ENCODE assay signal across 8 cellular contexts in genomic region chr14:99389171-99389826, GRCh38.
DNase-seq lines count a peak whose midpoint lies in the region; ATAC-seq and TF ChIP-seq lines count a peak whose summit lies in the region.

No MANE protein-coding gene starts in this region.

- H3K14ac ChIP-seq in mesenchymal stem cell (ENCODE audit: low read length in 2 of 2), result no peak overlapping the region

- DNase-seq in ELR (ENCODE audit: low read depth), result peak; percentile 72
- no peak for DNase-seq in HFFc6
- no peak for DNase-seq in chondrocyte (ENCODE audit: low spot score)
- peak; percentile 40 for DNase-seq in mesenchymal stem cell
- no peak for DNase-seq in type B pancreatic cell (ENCODE audit: extremely low spot score, unreplicated experiment)
- no peak for DNase-seq in G401 (ENCODE audit: low spot score)

- TF ChIP-seq CTCF in HFFc6 (IDR thresholded peaks at IDR 0.05) (peak; percentile 95), SU-DHL-6 (IDR thresholded peaks at IDR 0.05; ENCODE audit: insufficient read depth, low read length, poor library complexity, severe bottlenecking) (peak; percentile 90), chondrocyte (IDR thresholded peaks at IDR 0.05) (peak; percentile 78), type B pancreatic cell (conservative IDR thresholded peaks at IDR 0.05) (peak; percentile 80)

- peak overlapping the region; percentile 45 for H4K91ac ChIP-seq in mesenchymal stem cell (ENCODE audit: low read length)

- no peaks in the 10 kb centered on the region for H3F3A ChIP-seq in SU-DHL-6 (ENCODE audit: insufficient read depth)

- no peak overlapping the region for H2BK5ac ChIP-seq in mesenchymal stem cell (ENCODE audit: low read depth, low read length, poor library complexity, severe bottlenecking)

- H3K36me3 Mint-ChIP-seq in HFFc6 (ENCODE audit: low read depth) (0 out of 2 replicates have a peak, but pooled peaks cover 6% of the 10 kb centered on the region), chondrocyte (ENCODE audit: low read depth) (peaks cover 5% of the 10 kb centered on the region), type B pancreatic cell (no peaks in the 10 kb centered on the region)

- H2BK12ac ChIP-seq in mesenchymal stem cell (ENCODE audit: low read length in 2 of 2), result no peak overlapping the region

- no peak overlapping the region for H3K4me3 Mint-ChIP-seq in HFFc6
- H3K4me3 Mint-ChIP-seq in chondrocyte (ENCODE audit: unreplicated experiment), result no peak overlapping the region
- H3K4me3 Mint-ChIP-seq in type B pancreatic cell, result no peak overlapping the region

- in situ Hi-C loops in G401 (cut with HindIII; ENCODE audit: low sequenced_read_pairs), result no loop called here

- H3K4me1 ChIP-seq in mesenchymal stem cell (ENCODE audit: control insufficient read depth, insufficient read depth, low read depth, low read length), result peaks cover 4% of the 10 kb centered on the region

- H2BK120ac ChIP-seq in mesenchymal stem cell (ENCODE audit: low read depth, low read length), result no peak overlapping the region

- no peak overlapping the region for H3K9ac ChIP-seq in SU-DHL-6 (ENCODE audit: low read length)
- no peak overlapping the region for H3K9ac ChIP-seq in mesenchymal stem cell (ENCODE audit: low read length)

- H3K27me3 Mint-ChIP-seq in HFFc6 (ENCODE audit: insufficient read depth), result peaks cover 13% of the 10 kb centered on the region
- no peaks in the 10 kb centered on the region for H3K27me3 Mint-ChIP-seq in chondrocyte (ENCODE audit: low read depth)
- peaks cover 8% of the 10 kb centered on the region for H3K27me3 Mint-ChIP-seq in type B pancreatic cell

- H3K18ac ChIP-seq in mesenchymal stem cell (ENCODE audit: low read depth in 1 of 2, low read length in 2 of 2), result peak overlapping the region in 1 of 2 experiments; percentile 72

- H3K4me2 ChIP-seq in SU-DHL-6 (ENCODE audit: low read depth, low read length, poor library complexity, severe bottlenecking) (no peak overlapping the region), mesenchymal stem cell (ENCODE audit: low read length, poor library complexity, severe bottlenecking) (no peak overlapping the region)

- H3K79me2 ChIP-seq in SU-DHL-6 (ENCODE audit: insufficient read depth, low read length), result no peaks in the 10 kb centered on the region

- H3K36me3 ChIP-seq in SU-DHL-6 (ENCODE audit: low read length) (no peaks in the 10 kb centered on the region), mesenchymal stem cell (ENCODE audit: control insufficient read depth in 1 of 2, insufficient read depth in 2 of 2, low read depth in 1 of 2, low read length in 2 of 2) (peaks cover 0 to 12% of the 10 kb centered on the region in 2 experiments)

- no peak overlapping the region for H3K4me3 ChIP-seq in SU-DHL-6 (ENCODE audit: insufficient read depth, low read length, poor library complexity, severe bottlenecking)
- no peak overlapping the region for H3K4me3 ChIP-seq in mesenchymal stem cell (ENCODE audit: insufficient read depth in 1 of 2, low read depth in 1 of 2, low read length in 2 of 2)

- H2AK5ac ChIP-seq in mesenchymal stem cell (ENCODE audit: low read length, severe bottlenecking), result no peak overlapping the region

- H3K9me3 Mint-ChIP-seq in HFFc6 (peaks cover 5% of the 10 kb centered on the region; the same call in 1 of the 2 replicates), chondrocyte (ENCODE audit: low read depth) (peaks cover 11% of the 10 kb centered on the region), type B pancreatic cell (no peaks in the 10 kb centered on the region)

- H3K4ac ChIP-seq in mesenchymal stem cell (ENCODE audit: low read depth in 1 of 2, low read length in 2 of 2), result no peak overlapping the region

- no peak overlapping the region for H3K27ac Mint-ChIP-seq in HFFc6
- H3K27ac Mint-ChIP-seq in chondrocyte (ENCODE audit: unreplicated experiment), result no peak overlapping the region
- H3K27ac Mint-ChIP-seq in type B pancreatic cell, result no peak overlapping the region

- H3K27me3 ChIP-seq in SU-DHL-6 (ENCODE audit: low read length), result no peaks in the 10 kb centered on the region
- peaks cover 21 to 35% of the 10 kb centered on the region in 2 experiments for H3K27me3 ChIP-seq in mesenchymal stem cell (ENCODE audit: control insufficient read depth in 1 of 2, insufficient read depth in 1 of 2, low read length in 2 of 2)

- H2AFZ ChIP-seq in SU-DHL-6 (ENCODE audit: low read depth, low read length, severe bottlenecking) (no peak overlapping the region), mesenchymal stem cell (ENCODE audit: low read depth, low read length) (no peak overlapping the region)

- ATAC-seq in HG03460 (IDR thresholded peaks at IDR 0.05; ENCODE audit: unreplicated experiment), result no peak

- WGBS in mesenchymal stem cell, result 39% methylated on average over 21 of the region's 24 CpGs

- H3K27ac ChIP-seq in SU-DHL-6 (ENCODE audit: low read depth, low read length) (no peak overlapping the region), mesenchymal stem cell (ENCODE audit: low read length, poor library complexity, severe bottlenecking) (no peak overlapping the region)

- H3K4me1 Mint-ChIP-seq in HFFc6 (ENCODE audit: low read depth) (peaks cover 19% of the 10 kb centered on the region), chondrocyte (ENCODE audit: low read depth) (peaks cover 8% of the 10 kb centered on the region), type B pancreatic cell (ENCODE audit: unreplicated experiment) (peaks cover 6% of the 10 kb centered on the region)

- 0 out of 2 replicates have a peak, but pooled peaks cover 4% of the 10 kb centered on the region for H4K20me1 ChIP-seq in SU-DHL-6 (ENCODE audit: low read depth, low read length)

- H4K8ac ChIP-seq in mesenchymal stem cell (ENCODE audit: low read length), result no peak overlapping the region

- no peaks in the 10 kb centered on the region for H3K9me2 ChIP-seq in SU-DHL-6 (replicated peaks; ENCODE audit: insufficient read depth, low read length)

- H3K79me1 ChIP-seq in mesenchymal stem cell (replicated peaks; ENCODE audit: low read length, poor library complexity, severe bottlenecking), result peaks cover 5% of the 10 kb centered on the region

- no peaks in the 10 kb centered on the region for H3K9me3 ChIP-seq in SU-DHL-6 (ENCODE audit: insufficient read depth, low read length)
- peaks cover 4% of the 10 kb centered on the region for H3K9me3 ChIP-seq in mesenchymal stem cell (ENCODE audit: control insufficient read depth, low read length)

- no peak overlapping the region for H2BK15ac ChIP-seq in mesenchymal stem cell (ENCODE audit: low read depth, poor library complexity, severe bottlenecking)

- H3K23ac ChIP-seq in mesenchymal stem cell (ENCODE audit: low read length in 2 of 2), result no peak overlapping the region

Comparison
In these comparisons a context has a peak if more than half of its experiments do, and no peak if none do; other contexts are left out.
1. DNase-seq: peak in ELR (single experiment) and mesenchymal stem cell (single experiment); none in HFFc6 (single experiment), chondrocyte (single experiment), type B pancreatic cell (single experiment) and G401 (single experiment).
2. Peak in every context shown above with its lines, with median percentiles within 50 percentile points of each other: CTCF ChIP-seq.